ENCODE assay signal across 20 cellular contexts in the genomic region with DNA sequence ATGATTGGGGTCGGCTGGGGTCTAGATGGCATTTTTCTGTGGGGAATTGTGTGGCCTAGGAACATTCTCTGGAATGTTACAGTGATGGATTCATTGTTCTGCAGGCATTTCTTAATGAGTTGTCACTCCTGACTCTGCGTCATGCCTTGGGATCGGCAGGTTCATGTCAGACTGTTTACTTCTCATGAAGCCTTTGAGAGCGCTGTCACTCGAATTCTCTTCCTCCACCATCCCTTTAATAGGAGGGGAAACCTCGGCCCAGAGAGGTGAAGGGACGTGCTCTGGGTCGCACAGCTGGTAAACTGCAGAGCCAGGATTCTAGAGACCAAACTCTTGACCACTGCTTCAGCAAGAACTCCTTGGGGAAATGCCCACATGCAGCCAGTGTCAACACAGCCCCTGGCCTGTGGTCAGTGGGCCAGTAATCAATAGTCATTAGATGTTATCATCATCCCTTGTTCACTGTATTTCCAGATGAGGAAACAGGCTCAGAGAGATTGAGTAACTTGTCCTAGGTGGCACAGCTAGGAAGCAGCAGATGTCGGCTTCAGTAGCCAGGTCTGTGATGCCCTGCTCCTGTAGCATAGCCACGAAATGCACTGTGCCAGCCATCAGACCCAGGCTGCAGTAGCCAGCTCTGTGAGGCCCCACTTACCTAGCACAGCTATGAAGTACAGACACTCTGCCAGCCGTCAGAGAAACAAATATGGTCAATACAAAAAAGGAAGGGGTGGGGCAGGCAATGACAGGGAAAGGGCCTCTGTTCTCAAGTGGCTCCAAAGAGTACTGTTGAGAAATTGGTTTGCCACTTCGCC.
A peak's percentile ranks its signal among the peaks of the same experiment; 100 is the strongest.
DNase-seq lines count a peak whose midpoint lies in the region; ATAC-seq and TF ChIP-seq lines count a peak whose summit lies in the region.
"Had no signal": no experiment of that assay in that cellular context is flagged by ENCODE, and none has a peak within 500 bp of the region (broad histone marks: within the 10 kb centered on the region; RNA-seq: fewer than 3 reads in every experiment).

No MANE protein-coding gene starts in this region.

- H3K4me1 ChIP-seq in IMR-90 (ENCODE audit: control insufficient read depth, insufficient read depth, low read length) (peaks cover 4% of the 10 kb centered on the region; the same call in 1 of the 2 replicates), OCI-LY7 (ENCODE audit: insufficient read depth, low read length, poor library complexity, severe bottlenecking) (peaks cover 95% of the 10 kb centered on the region), smooth muscle cell (ENCODE audit: low read depth) (no peaks in the 10 kb centered on the region), psoas muscle (no peaks in the 10 kb centered on the region)

- TF ChIP-seq POLR2A in IMR-90 (IDR thresholded peaks at IDR 0.05; ENCODE audit: low read depth, low read length), result no peak

- POLR2A ChIA-PET in IMR-90 (lab: Charles Lee; ENCODE audit: unreplicated experiment), result no interaction called here
- POLR2A ChIA-PET in OCI-LY7 (lab: Charles Lee), result interaction anchor here (4.1 kb wide), 1 partner anchor 13 kb away, joined by 16 read pairs; no protein-coding TSS in a partner anchor

- H2BK15ac ChIP-seq in IMR-90 (ENCODE audit: low read depth, low read length), result no peak overlapping the region

- no peak overlapping the region for H3K27ac Mint-ChIP-seq in Calu3 (ENCODE audit: unreplicated experiment)
- H3K27ac Mint-ChIP-seq: naive thymus-derived CD8-positive, alpha-beta T cell had no signal

- H3K4me2 ChIP-seq in IMR-90 (ENCODE audit: low read depth, low read length) (no peak overlapping the region), OCI-LY7 (ENCODE audit: low read length) (peak overlapping the region; percentile 92), smooth muscle cell (peak overlapping the region; percentile 23)

- H3K27ac ChIP-seq in IMR-90 (ENCODE audit: insufficient read depth, low read length), result no peak overlapping the region
- peak overlapping the region; percentile 98 for H3K27ac ChIP-seq in OCI-LY7 (ENCODE audit: low read depth, low read length, poor library complexity, severe bottlenecking)
- peak overlapping the region; percentile 30 for H3K27ac ChIP-seq in smooth muscle cell (ENCODE audit: low read depth)
- H3K27ac ChIP-seq in psoas muscle, result no peak overlapping the region
- H3K27ac ChIP-seq: cardiac muscle cell, GM23248 had no signal

- H3K4me3 ChIP-seq in IMR-90 (ENCODE audit: insufficient read depth, low read depth, low read length) (no peak overlapping the region), OCI-LY7 (ENCODE audit: low read depth, low read length, poor library complexity, severe bottlenecking) (peak overlapping the region; percentile 64), smooth muscle cell (no peak overlapping the region), psoas muscle (no peak overlapping the region)
- H3K4me3 ChIP-seq: cardiac muscle cell, esophagus squamous epithelium, GM23248 had no signal

- no peaks in the 10 kb centered on the region for H3K36me3 ChIP-seq in IMR-90 (ENCODE audit: control insufficient read depth, insufficient read depth, low read length)
- peaks cover 24% of the 10 kb centered on the region; the same call in 1 of the 2 replicates for H3K36me3 ChIP-seq in OCI-LY7 (ENCODE audit: insufficient read depth, low read length)
- H3K36me3 ChIP-seq in smooth muscle cell (ENCODE audit: low read depth), result no peaks in the 10 kb centered on the region
- H3K36me3 ChIP-seq in psoas muscle (ENCODE audit: insufficient read depth in 1 of 2, low read depth in 1 of 2), result no peaks in the 10 kb centered on the region
- H3K36me3 ChIP-seq: cardiac muscle cell, esophagus squamous epithelium had no signal

- H3K56ac ChIP-seq in IMR-90 (ENCODE audit: extremely low read depth, insufficient read depth, low read length), result no peak overlapping the region

- in situ Hi-C loops in IMR-90 (cut with MboI; ENCODE audit: low sequenced_read_pairs), result no loop called here

- no peaks in the 10 kb centered on the region for H3K4me1 Mint-ChIP-seq in Calu3 (ENCODE audit: low read depth, unreplicated experiment)

- ATAC-seq in IMR-90 (ENCODE audit: low read depth), result no peak
- ATAC-seq in psoas muscle, result no peak
- no peak for ATAC-seq in GM19467 (IDR thresholded peaks at IDR 0.05; ENCODE audit: unreplicated experiment)
- ATAC-seq: naive thymus-derived CD8-positive, alpha-beta T cell had no signal

- H2AK9ac ChIP-seq in IMR-90 (replicated peaks; ENCODE audit: low read depth, low read length, poor library complexity), result peak overlapping the region; percentile 23

- H3K9ac ChIP-seq in IMR-90 (ENCODE audit: low read depth, low read length) (no peak overlapping the region), smooth muscle cell (ENCODE audit: low read depth) (no peak overlapping the region)
- H3K9ac ChIP-seq: GM23248 had no signal

- no peaks in the 10 kb centered on the region for H3K9me3 Mint-ChIP-seq in Calu3 (ENCODE audit: low read depth, unreplicated experiment)
- H3K9me3 Mint-ChIP-seq: naive thymus-derived CD8-positive, alpha-beta T cell had no signal

- H3K36me3 Mint-ChIP-seq in Calu3 (ENCODE audit: insufficient read depth, unreplicated experiment), result no peaks in the 10 kb centered on the region
- H3K36me3 Mint-ChIP-seq: naive thymus-derived CD8-positive, alpha-beta T cell had no signal

- H3K9me3 ChIP-seq in IMR-90 (ENCODE audit: control insufficient read depth, insufficient read depth, low read length), result no peaks in the 10 kb centered on the region
- H3K9me3 ChIP-seq in OCI-LY7 (ENCODE audit: low read length), result no peaks in the 10 kb centered on the region
- no peaks in the 10 kb centered on the region for H3K9me3 ChIP-seq in smooth muscle cell (replicated peaks; ENCODE audit: low read depth)
- no peaks in the 10 kb centered on the region for H3K9me3 ChIP-seq in psoas muscle
- H3K9me3 ChIP-seq: esophagus squamous epithelium had no signal

- no peaks in the 10 kb centered on the region for H3K9me2 ChIP-seq in OCI-LY7 (ENCODE audit: insufficient read depth, low read length)

- no peaks in the 10 kb centered on the region for H3K79me1 ChIP-seq in IMR-90 (ENCODE audit: low read depth in 1 of 2, low read length in 2 of 2)

- H4K20me1 ChIP-seq in IMR-90 (ENCODE audit: insufficient read depth, low read length), result 0 out of 2 replicates have a peak, but pooled peaks cover 1% of the 10 kb centered on the region
- no peaks in the 10 kb centered on the region for H4K20me1 ChIP-seq in OCI-LY7 (ENCODE audit: insufficient read depth, low read length)
- peaks cover 3% of the 10 kb centered on the region for H4K20me1 ChIP-seq in smooth muscle cell (ENCODE audit: low read depth)

- DNase-seq in IMR-90 (no peak), OCI-LY7 (ENCODE audit: low spot score) (peak; percentile 38), germinal center (ENCODE audit: low spot score) (peak; percentile 17), smooth muscle cell (lab: John Stamatoyannopoulos, UW; ENCODE audit: unreplicated experiment) (no peak), psoas muscle (no peak), SW480 (ENCODE audit: low spot score) (no peak), Calu3 (no peak)
- DNase-seq: activated CD4-positive, CD25-positive, alpha-beta regulatory T cell; AML-193; effector CD4-positive, alpha-beta T cell; esophagus squamous epithelium; GF-D8; glutamatergic neuron; GM23248; naive thymus-derived CD8-positive, alpha-beta T cell; NCI-H1417 treated with DMSO at 0.1 percent for 48 hours; NCI-H226; NK-92 treated with Interleukin-12 subunit alpha and Interleukin-12 subunit beta, amount 100 ng/mL, for 24 hours had no signal

- H3K79me2 ChIP-seq in OCI-LY7 (ENCODE audit: insufficient read depth, low read depth, low read length), result peaks cover 5% of the 10 kb centered on the region; the same call in 1 of the 2 replicates
- no peaks in the 10 kb centered on the region for H3K79me2 ChIP-seq in smooth muscle cell (ENCODE audit: low read depth)

- intact Hi-C loops in IMR-90 (cut with micrococcal nuclease) (no loop called here), OCI-LY7 (cut with micrococcal nuclease; ENCODE audit: unreplicated experiment) (loop anchor here (5.0 to 10.0 kb wide), 4 partner anchors 73 to 273 kb away; no protein-coding TSS in a partner anchor), psoas muscle (cut with DNase I) (no loop called here), Calu3 (cut with micrococcal nuclease; ENCODE audit: unreplicated experiment) (no loop called here)

- H3K4me3 Mint-ChIP-seq in Calu3 (ENCODE audit: low read depth, unreplicated experiment), result no peak overlapping the region

- CTCF ChIA-PET in IMR-90 (lab: Yijun Ruan, JAX), result no interaction called here
- CTCF ChIA-PET in OCI-LY7 (lab: Charles Lee; ENCODE audit: unreplicated experiment), result no interaction called here
- CTCF ChIA-PET in Calu3 (lab: Charles Lee), result no interaction called here

- WGBS in IMR-90 (ENCODE audit: extremely low coverage in 2 of 2, insufficient read length in 1 of 2), 2 experiments, result no CpG with 5 or more reads among the region's 12 CpGs
- WGBS in smooth muscle cell (ENCODE audit: low lambda C conversion rate), result 67% methylated on average over 12 of the region's 12 CpGs
- 92 to 94% (median 92%) methylated on average over 12 of the region's 12 CpGs for WGBS in psoas muscle, 3 donors

- no peaks in the 10 kb centered on the region for H3K27me3 ChIP-seq in IMR-90 (ENCODE audit: control insufficient read depth, insufficient read depth, low read length)
- H3K27me3 ChIP-seq in smooth muscle cell (ENCODE audit: low read depth), result no peaks in the 10 kb centered on the region
- H3K27me3 ChIP-seq in psoas muscle (ENCODE audit: insufficient read depth in 3 of 3, low read length in 2 of 3), result no peaks in the 10 kb centered on the region
- H3K27me3 ChIP-seq: cardiac muscle cell, esophagus squamous epithelium had no signal

- dilution Hi-C loops in IMR-90 (cut with HindIII; ENCODE audit: low sequenced_read_pairs, unreplicated experiment), result no loop called here

- H3K18ac ChIP-seq in IMR-90 (ENCODE audit: low read depth, low read length), result no peak overlapping the region

- no peak overlapping the region for H3K4ac ChIP-seq in IMR-90 (ENCODE audit: low read depth, low read length)

- no peak overlapping the region for H2BK5ac ChIP-seq in IMR-90 (ENCODE audit: low read depth, low read length, poor library complexity, severe bottlenecking)

- no peak overlapping the region for H3K14ac ChIP-seq in IMR-90 (replicated peaks; ENCODE audit: low read depth, low read length)

- no peak overlapping the region for H4K91ac ChIP-seq in IMR-90 (ENCODE audit: insufficient read depth, low read depth, low read length)

- no peak overlapping the region for H4K8ac ChIP-seq in IMR-90 (ENCODE audit: low read depth in 2 of 2, low read length in 2 of 2)

- H2BK20ac ChIP-seq in IMR-90 (ENCODE audit: low read depth, low read length), result no peak overlapping the region

- TF ChIP-seq RAD21 in IMR-90 (IDR thresholded peaks at IDR 0.05; ENCODE audit: low read length), result no peak

- peaks cover 18% of the 10 kb centered on the region for H3K9me1 ChIP-seq in IMR-90 (ENCODE audit: insufficient read depth, low read length)

- no peak overlapping the region for H3K23ac ChIP-seq in IMR-90 (ENCODE audit: low read depth, low read length)

- H3K27me3 Mint-ChIP-seq in Calu3 (ENCODE audit: unreplicated experiment), result no peaks in the 10 kb centered on the region
- H3K27me3 Mint-ChIP-seq: naive thymus-derived CD8-positive, alpha-beta T cell had no signal

- H2BK120ac ChIP-seq in IMR-90 (ENCODE audit: low read depth, low read length), result no peak overlapping the region

- H4K5ac ChIP-seq in IMR-90 (ENCODE audit: low read depth, low read length), result no peak overlapping the region

- no peak for TF ChIP-seq CTCF in IMR-90 (conservative IDR thresholded peaks at IDR 0.05; ENCODE audit: low read depth, low read length)
- no peak for TF ChIP-seq CTCF in OCI-LY7 (conservative IDR thresholded peaks at IDR 0.05; ENCODE audit: low read length)
- no peak for TF ChIP-seq CTCF in smooth muscle cell (IDR thresholded peaks at IDR 0.05; ENCODE audit: borderline replicate concordance, insufficient read depth, poor library complexity, severe bottlenecking)
- TF ChIP-seq CTCF in psoas muscle (IDR thresholded peaks at IDR 0.05), result no peak
- no peak for TF ChIP-seq CTCF in Calu3 (IDR thresholded peaks at IDR 0.05; ENCODE audit: unreplicated experiment)

- H2AK5ac ChIP-seq in IMR-90 (ENCODE audit: low read depth, low read length), result no peak overlapping the region

- BruUV-seq in IMR-90 (replicated peaks; lab: Mats Ljungman, UMichigan), result no TSS peak
- no TSS peak for BruUV-seq in OCI-LY7 (replicated peaks; lab: Mats Ljungman, UMichigan)
- BruUV-seq in Calu3 (replicated peaks; lab: Mats Ljungman, UMichigan), result no TSS peak

- H3F3A ChIP-seq in smooth muscle cell (ENCODE audit: low read depth), result no peaks in the 10 kb centered on the region

- H2AFZ ChIP-seq in IMR-90 (replicated peaks; ENCODE audit: low read length, poor library complexity) (no peak overlapping the region), OCI-LY7 (ENCODE audit: low read length) (no peak overlapping the region; the same call in 1 of the 2 replicates), smooth muscle cell (ENCODE audit: low read depth) (no peak overlapping the region)
- H2AFZ ChIP-seq: GM23248 had no signal

Comparison
In these comparisons a context has a peak if more than half of its experiments do, and no peak if none do; other contexts are left out.
1. DNase-seq: peak in OCI-LY7 (single experiment) and germinal center (single experiment); none in IMR-90 (single experiment), smooth muscle cell (single experiment), psoas muscle (0 of 2), SW480 (single experiment) and Calu3 (single experiment).
2. H3K27ac ChIP-seq: peak in OCI-LY7 (single experiment) and smooth muscle cell (single experiment); none in IMR-90 (single experiment) and psoas muscle (single experiment).